1 cellular context compared by ENCODE assay signal in genomic region chr9:131854906-131855504, GRCh38.
TF ChIP-seq lines count a peak whose summit lies in the region.

No MANE protein-coding gene starts in this region.

TF ChIP-seq in IMR-90, 13 proteins besides CTCF, POLR2A, EP300 and RAD21 (continued from another document):
- TF ChIP-seq ELK1 (IDR thresholded peaks at IDR 0.05; ENCODE audit: borderline replicate concordance, low read depth, low read length), result no peak
- no peak for TF ChIP-seq NFE2L2 (IDR thresholded peaks at IDR 0.05; ENCODE audit: low read depth, low read length)
